12 cellular contexts compared by ENCODE assay signal in the genomic region with DNA sequence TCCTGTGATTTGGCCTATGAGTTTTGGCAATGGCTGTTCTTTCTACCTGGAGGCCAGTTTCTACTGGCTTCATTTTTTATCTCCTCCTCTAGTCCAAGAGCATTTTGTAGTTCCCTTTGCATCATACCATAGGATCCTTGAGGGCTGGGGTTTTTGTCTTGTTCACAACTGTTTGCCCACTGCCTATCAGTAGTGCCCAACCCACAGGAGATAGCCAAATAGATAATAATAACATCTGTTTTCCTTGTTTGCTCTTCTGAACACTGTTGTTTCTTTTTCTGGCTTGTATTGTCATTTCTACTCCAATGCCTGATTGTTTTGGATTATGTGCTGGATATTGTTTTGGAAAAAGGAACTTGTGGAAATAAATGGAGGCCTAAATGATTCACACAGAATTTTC. TPM values are rescaled to one million over a fixed set of nuclear protein-coding genes. Genes with fewer than 3 reads are reported as not detected.
DNase-seq lines count a peak whose midpoint lies in the region; ATAC-seq and TF ChIP-seq lines count a peak whose summit lies in the region.
"Had no signal": no experiment of that assay in that cellular context is flagged by ENCODE, and none has a peak within 500 bp of the region (broad histone marks: within the 10 kb centered on the region; RNA-seq: fewer than 3 reads in every experiment).

No MANE protein-coding gene starts in this region.

- intact Hi-C loops in activated CD8-positive, alpha-beta T cell treated with anti-CD3 and anti-CD28 coated beads for 36 hours (cut with micrococcal nuclease): no loop called here

- POLR2A ChIA-PET in activated CD8-positive, alpha-beta T cell treated with anti-CD3 and anti-CD28 coated beads, Interleukin-2, amount 10 ng/mL, durations not matched to agents 7 days and 5 days (lab: Charles Lee): no interaction called here
- POLR2A ChIA-PET in activated CD8-positive, alpha-beta T cell treated with anti-CD3 and anti-CD28 coated beads for 36 hours (lab: Charles Lee): no interaction called here

- no peak overlapping the region for H3K9ac ChIP-seq in OCI-LY3 (ENCODE audit: low read length)

- no peak overlapping the region for H3K4me3 ChIP-seq in OCI-LY3 (ENCODE audit: low read length)
- peak overlapping the region; percentile 6 for H3K4me3 ChIP-seq in retinal pigment epithelial cell (ENCODE audit: low read length)
- H3K4me3 ChIP-seq: Peyer's patch had no signal

- H3K27ac Mint-ChIP-seq in activated CD8-positive, alpha-beta T cell treated with anti-CD3 and anti-CD28 coated beads, Interleukin-2, amount 10 ng/mL, durations not matched to agents 7 days and 5 days: peak overlapping the region; percentile 26
- no peak overlapping the region for H3K27ac Mint-ChIP-seq in activated CD8-positive, alpha-beta T cell treated with anti-CD3 and anti-CD28 coated beads for 36 hours
- H3K27ac Mint-ChIP-seq in effector memory CD8-positive, alpha-beta T cell: peak overlapping the region in 1 of 2 donors; percentile 42

- H3K27me3 Mint-ChIP-seq in activated CD8-positive, alpha-beta T cell treated with anti-CD3 and anti-CD28 coated beads, Interleukin-2, amount 10 ng/mL, durations not matched to agents 7 days and 5 days (ENCODE audit: low read depth): no peaks in the 10 kb centered on the region
- H3K27me3 Mint-ChIP-seq in activated CD8-positive, alpha-beta T cell treated with anti-CD3 and anti-CD28 coated beads for 36 hours: no peaks in the 10 kb centered on the region
- no peaks in the 10 kb centered on the region for H3K27me3 Mint-ChIP-seq in effector memory CD8-positive, alpha-beta T cell

- TF ChIP-seq CTCF in activated CD8-positive, alpha-beta T cell treated with anti-CD3 and anti-CD28 coated beads for 36 hours (IDR thresholded peaks at IDR 0.05): no peak
- TF ChIP-seq CTCF in OCI-LY3 (IDR thresholded peaks at IDR 0.05; ENCODE audit: low read depth, low read length) (no peak), retinal pigment epithelial cell (conservative IDR thresholded peaks at IDR 0.05; ENCODE audit: low read depth, low read length) (no peak)

- ATAC-seq in activated CD8-positive, alpha-beta T cell treated with anti-CD3 and anti-CD28 coated beads, Interleukin-2, amount 10 ng/mL, durations not matched to agents 7 days and 5 days: no peak
- no peak for ATAC-seq in activated CD8-positive, alpha-beta T cell treated with anti-CD3 and anti-CD28 coated beads for 36 hours
- no peak for ATAC-seq in effector memory CD8-positive, alpha-beta T cell (replicated peaks)
- ATAC-seq in GM18907 (IDR thresholded peaks at IDR 0.05; ENCODE audit: unreplicated experiment): no peak

- CTCF ChIA-PET in activated CD8-positive, alpha-beta T cell treated with anti-CD3 and anti-CD28 coated beads, Interleukin-2, amount 10 ng/mL, durations not matched to agents 7 days and 5 days (lab: Charles Lee): no interaction called here
- CTCF ChIA-PET in activated CD8-positive, alpha-beta T cell treated with anti-CD3 and anti-CD28 coated beads for 36 hours (lab: Charles Lee): no interaction called here

- H2AFZ ChIP-seq in OCI-LY3 (ENCODE audit: low read depth, low read length): no peak overlapping the region

- no peaks in the 10 kb centered on the region for H3K9me3 Mint-ChIP-seq in activated CD8-positive, alpha-beta T cell treated with anti-CD3 and anti-CD28 coated beads, Interleukin-2, amount 10 ng/mL, durations not matched to agents 7 days and 5 days (ENCODE audit: insufficient read depth)
- no peaks in the 10 kb centered on the region for H3K9me3 Mint-ChIP-seq in activated CD8-positive, alpha-beta T cell treated with anti-CD3 and anti-CD28 coated beads for 36 hours
- H3K9me3 Mint-ChIP-seq in effector memory CD8-positive, alpha-beta T cell: no peaks in the 10 kb centered on the region

- H3K4me1 ChIP-seq in OCI-LY3 (ENCODE audit: low read length): peaks cover 17% of the 10 kb centered on the region; the same call in 1 of the 2 replicates

- no peaks in the 10 kb centered on the region for H3K27me3 ChIP-seq in OCI-LY3 (ENCODE audit: low read depth, low read length)
- H3K27me3 ChIP-seq: Peyer's patch had no signal

- H3K36me3 Mint-ChIP-seq in activated CD8-positive, alpha-beta T cell treated with anti-CD3 and anti-CD28 coated beads, Interleukin-2, amount 10 ng/mL, durations not matched to agents 7 days and 5 days (ENCODE audit: low read depth): peaks cover 68% of the 10 kb centered on the region
- peaks cover 63% of the 10 kb centered on the region for H3K36me3 Mint-ChIP-seq in activated CD8-positive, alpha-beta T cell treated with anti-CD3 and anti-CD28 coated beads for 36 hours (ENCODE audit: low read depth)
- peaks cover 9% of the 10 kb centered on the region for H3K36me3 Mint-ChIP-seq in effector memory CD8-positive, alpha-beta T cell (ENCODE audit: insufficient read depth)

- H3K4me2 ChIP-seq in OCI-LY3 (ENCODE audit: low read length): peak overlapping the region; percentile 3; the same call in 1 of the 2 replicates

- H3K27ac ChIP-seq in OCI-LY3 (ENCODE audit: low read length): no peak overlapping the region
- H3K27ac ChIP-seq: Peyer's patch had no signal

- H3K4me3 Mint-ChIP-seq in activated CD8-positive, alpha-beta T cell treated with anti-CD3 and anti-CD28 coated beads, Interleukin-2, amount 10 ng/mL, durations not matched to agents 7 days and 5 days: peak overlapping the region; percentile 59
- no peak overlapping the region for H3K4me3 Mint-ChIP-seq in activated CD8-positive, alpha-beta T cell treated with anti-CD3 and anti-CD28 coated beads for 36 hours
- H3K4me3 Mint-ChIP-seq in effector memory CD8-positive, alpha-beta T cell: peak overlapping the region; percentile 14 to 38

- no peak for DNase-seq in activated CD8-positive, alpha-beta T cell treated with anti-CD3 and anti-CD28 coated beads, Interleukin-2, amount 10 ng/mL, durations not matched to agents 7 days and 5 days
- DNase-seq in activated CD8-positive, alpha-beta T cell treated with anti-CD3 and anti-CD28 coated beads for 36 hours: no peak
- DNase-seq in effector memory CD8-positive, alpha-beta T cell: no peak
- DNase-seq in retinal pigment epithelial cell (ENCODE audit: low read depth) (no peak), NCI-H2029 (lab: John Stamatoyannopoulos, UW) (no peak), ACHN (no peak)
- DNase-seq: activated CD4-positive, alpha-beta T cell treated with anti-CD3 and anti-CD28 coated beads, Interleukin-2, amount 50 U/mL, for 48 hours; C1 segment of cervical spinal cord; head of caudate nucleus; Peyer's patch had no signal

- H3K79me2 ChIP-seq in OCI-LY3 (ENCODE audit: low read length): peaks cover 85% of the 10 kb centered on the region

- in situ Hi-C loops in ACHN (cut with HindIII; ENCODE audit: low pct_ligation_motif_present, low pct_unique_long_range_greater_than_20kb, low sequenced_read_pairs): no loop called here

- H4K20me1 ChIP-seq in OCI-LY3 (ENCODE audit: insufficient read depth, low read length): peaks cover 69% of the 10 kb centered on the region

- no peaks in the 10 kb centered on the region for H3K9me3 ChIP-seq in OCI-LY3 (ENCODE audit: insufficient read depth, low read length)
- H3K9me3 ChIP-seq: Peyer's patch had no signal

- H3K4me1 Mint-ChIP-seq in activated CD8-positive, alpha-beta T cell treated with anti-CD3 and anti-CD28 coated beads, Interleukin-2, amount 10 ng/mL, durations not matched to agents 7 days and 5 days (ENCODE audit: low read depth): peaks cover 60% of the 10 kb centered on the region
- peaks cover 22% of the 10 kb centered on the region for H3K4me1 Mint-ChIP-seq in activated CD8-positive, alpha-beta T cell treated with anti-CD3 and anti-CD28 coated beads for 36 hours (ENCODE audit: low read depth)
- peaks cover 15 to 23% of the 10 kb centered on the region in 2 donors for H3K4me1 Mint-ChIP-seq in effector memory CD8-positive, alpha-beta T cell (ENCODE audit: low read depth in 2 of 2)

- H3K36me3 ChIP-seq in OCI-LY3 (replicated peaks; ENCODE audit: low read depth, low read length): peaks cover 56% of the 10 kb centered on the region
- H3K36me3 ChIP-seq: Peyer's patch had no signal

RNA-seq across cellular contexts. Expression of a gene that starts 3.4 kb away (rescaled TPM):
- 100 to 1,000 TPM; 131 to 147 TPM for total RNA-seq in activated CD8-positive, alpha-beta T cell treated with anti-CD3 and anti-CD28 coated beads, Interleukin-2, amount 10 ng/mL, durations not matched to agents 7 days and 5 days
- 100 to 1,000 TPM; 108 to 112 TPM for total RNA-seq in activated CD8-positive, alpha-beta T cell treated with anti-CD3 and anti-CD28 coated beads for 36 hours
